Comparison of ENCODE assay signal across 8 cellular contexts in the genomic region with DNA sequence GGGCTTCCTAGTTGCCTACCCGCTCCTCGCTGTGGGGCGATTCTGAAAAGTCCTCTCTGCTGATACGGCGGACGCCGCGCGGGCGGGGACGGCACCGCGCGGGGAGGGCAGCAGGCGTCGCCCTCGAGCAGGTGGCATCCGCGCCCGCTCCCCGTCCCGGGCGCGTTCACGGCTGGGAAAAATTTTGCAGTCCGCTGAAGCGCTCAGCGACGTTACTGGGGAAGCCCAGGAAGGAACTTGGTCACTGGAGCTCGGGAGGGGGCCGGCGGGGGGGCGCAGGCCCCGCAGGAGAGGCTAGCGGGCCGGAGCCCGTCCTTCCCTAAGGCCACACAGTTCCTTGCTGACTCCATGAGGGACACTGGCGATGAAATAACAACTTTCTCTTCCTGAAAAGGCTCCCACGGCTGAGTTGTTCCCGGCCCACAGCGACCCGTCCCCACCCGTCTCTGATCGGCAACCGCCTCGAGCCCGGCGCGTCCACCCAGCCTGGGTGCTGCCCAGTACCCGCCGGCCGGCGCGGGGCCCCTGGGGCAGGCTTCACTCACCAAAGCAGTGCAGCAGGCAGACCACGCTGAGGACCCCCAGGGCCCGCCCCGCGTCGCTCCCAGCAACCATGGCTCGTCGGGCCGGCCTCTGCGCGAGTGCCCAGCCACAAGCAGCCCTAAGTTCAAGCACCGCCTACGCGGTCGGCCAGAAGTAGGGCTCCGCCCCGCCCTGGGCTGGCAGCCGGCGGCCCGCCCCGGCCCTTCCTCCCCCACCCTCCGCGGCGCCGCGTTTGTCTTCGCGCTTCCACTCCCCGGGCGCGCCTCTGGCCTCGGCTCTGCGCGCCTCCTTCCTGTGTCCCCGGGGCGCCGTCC. TPM values are rescaled to one million over a fixed set of nuclear protein-coding genes. Genes with fewer than 3 reads are reported as not detected.
A peak's percentile ranks its signal among the peaks of the same experiment; 100 is the strongest.
DNase-seq lines count a peak whose midpoint lies in the region; TF ChIP-seq lines count a peak whose summit lies in the region.

A gene with protein sequence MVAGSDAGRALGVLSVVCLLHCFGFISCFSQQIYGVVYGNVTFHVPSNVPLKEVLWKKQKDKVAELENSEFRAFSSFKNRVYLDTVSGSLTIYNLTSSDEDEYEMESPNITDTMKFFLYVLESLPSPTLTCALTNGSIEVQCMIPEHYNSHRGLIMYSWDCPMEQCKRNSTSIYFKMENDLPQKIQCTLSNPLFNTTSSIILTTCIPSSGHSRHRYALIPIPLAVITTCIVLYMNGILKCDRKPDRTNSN (minus strand): TSS at position 669 of the 857 bp plus-strand sequence. CDS start 54 bp downstream, at position 615.

- peak within 1 kb of the TSS; percentile 90 for H3K14ac ChIP-seq in trophoblast cell (ENCODE audit: low read length)

- H3K4me3 ChIP-seq in MM.1S (ENCODE audit: low read length) (peak within 1 kb of the TSS; percentile 80), cardiac muscle cell (peak within 1 kb of the TSS; percentile 59), trophoblast cell (ENCODE audit: low read depth, low read length) (peak within 1 kb of the TSS; percentile 80), transverse colon (peak within 1 kb of the TSS; percentile 51 to 83 (median 67))

- peaks cover 11% of the 10 kb centered on the region for H3K79me1 ChIP-seq in trophoblast cell (ENCODE audit: low read length)

- DNase-seq in HCEC 1CT (peak; percentile 79), MM.1S (peak; percentile 78), SW 1271 (lab: John Stamatoyannopoulos, UW) (peak; percentile 53 to 73), cardiac muscle cell (ENCODE audit: low read depth in 1 of 2, low spot score in 1 of 2) (peak; percentile 88 to 92), trophoblast cell (peak; percentile 78 to 84), transverse colon (peak; percentile 93)
- peak; percentile 47 for DNase-seq in activated naive CD8-positive, alpha-beta T cell treated with anti-CD3 and anti-CD28 coated beads, Interleukin-2, amount 50 U/mL, for 16 hours (ENCODE audit: low read depth, low spot score)

- peak within 1 kb of the TSS; percentile 95 for H2BK120ac ChIP-seq in trophoblast cell (ENCODE audit: insufficient read depth, low read length, poor library complexity)

- in situ Hi-C loops in transverse colon (cut with MboI; ENCODE audit: low pct_ligation_motif_present in 1 of 4, low pct_unique_long_range_greater_than_20kb in 1 of 4, low sequenced_read_pairs in 3 of 4): no loop called here

- H2AFZ ChIP-seq in MM.1S (ENCODE audit: low read length): peak within 1 kb of the TSS; percentile 78
- peak within 1 kb of the TSS; percentile 98 for H2AFZ ChIP-seq in trophoblast cell (ENCODE audit: insufficient read depth, low read length, poor library complexity)

- peak within 1 kb of the TSS; percentile 97 for H2BK5ac ChIP-seq in trophoblast cell (ENCODE audit: low read depth, low read length, poor library complexity)

- H2BK12ac ChIP-seq in trophoblast cell (ENCODE audit: low read length): peak within 1 kb of the TSS; percentile 74

- H4K91ac ChIP-seq in trophoblast cell (ENCODE audit: low read depth, low read length): peak within 1 kb of the TSS; percentile 98

- intact Hi-C loops in transverse colon (cut with DNase I; ENCODE audit: low total_unique reads): loop anchor here (10.0 kb wide), 1 partner anchor 484 kb away; no protein-coding TSS in a partner anchor

- no peaks in the 10 kb centered on the region for H3K27me3 ChIP-seq in MM.1S (replicated peaks; ENCODE audit: insufficient read depth, low read length)
- no peaks in the 10 kb centered on the region for H3K27me3 ChIP-seq in cardiac muscle cell
- H3K27me3 ChIP-seq in trophoblast cell (ENCODE audit: insufficient read depth, low read length): no peaks in the 10 kb centered on the region
- no peaks in the 10 kb centered on the region for H3K27me3 ChIP-seq in transverse colon

- H3K9me3 ChIP-seq in MM.1S (replicated peaks; ENCODE audit: insufficient read depth, low read length) (no peaks in the 10 kb centered on the region), cardiac muscle cell (ENCODE audit: low read depth) (no peaks in the 10 kb centered on the region), trophoblast cell (ENCODE audit: insufficient read depth, low read depth, low read length) (no peaks in the 10 kb centered on the region), transverse colon (no peaks in the 10 kb centered on the region)

- H3K9ac ChIP-seq in MM.1S (ENCODE audit: low read length) (peak within 1 kb of the TSS; percentile 88), trophoblast cell (ENCODE audit: low read length) (peak within 1 kb of the TSS; percentile 75)

- H2AK5ac ChIP-seq in trophoblast cell (ENCODE audit: low read length): peak within 1 kb of the TSS; percentile 85

- H3K36me3 ChIP-seq in MM.1S (replicated peaks; ENCODE audit: insufficient read depth, low read length) (no peaks in the 10 kb centered on the region), cardiac muscle cell (no peaks in the 10 kb centered on the region), trophoblast cell (ENCODE audit: control insufficient read depth in 1 of 2, insufficient read depth in 2 of 2, low read length in 2 of 2) (peaks cover 2 to 3% of the 10 kb centered on the region in 2 experiments), transverse colon (no peaks in the 10 kb centered on the region)

- peak within 1 kb of the TSS; percentile 81 for H3K4ac ChIP-seq in trophoblast cell (ENCODE audit: low read depth, low read length)

- H3K4me2 ChIP-seq in MM.1S (ENCODE audit: low read depth, low read length): peak within 1 kb of the TSS; percentile 91
- H3K4me2 ChIP-seq in trophoblast cell (ENCODE audit: low read length): peak within 1 kb of the TSS; percentile 92

- H3F3A ChIP-seq in MM.1S (ENCODE audit: insufficient read depth, low read length): peaks cover 22% of the 10 kb centered on the region

- no peaks in the 10 kb centered on the region for H4K20me1 ChIP-seq in MM.1S (ENCODE audit: insufficient read depth, low read length)

- no CpG with 5 or more reads among the region's 90 CpGs for WGBS in trophoblast cell (ENCODE audit: extremely low coverage, insufficient coverage, insufficient read length)
- WGBS in transverse colon (ENCODE audit: low coverage in 1 of 2), 2 donors: 0% methylated on average over 71 of the region's 90 CpGs; no CpG with 5 or more reads in 1 of the 2 donors

- peak within 1 kb of the TSS; percentile 95 for H4K8ac ChIP-seq in trophoblast cell (ENCODE audit: low read depth, low read length)

- TF ChIP-seq POLR2A in GM10847 (IDR thresholded peaks at IDR 0.05; ENCODE audit: extremely low read depth, insufficient read length) (peak; percentile 87), transverse colon (IDR thresholded peaks at IDR 0.05) (peak; percentile 88)

- H3K23ac ChIP-seq in trophoblast cell (ENCODE audit: low read length): no peak within 1 kb of the TSS

- peak within 1 kb of the TSS; percentile 99 for H3K18ac ChIP-seq in trophoblast cell (ENCODE audit: low read length)

- peak within 1 kb of the TSS; percentile 71 for H4K12ac ChIP-seq in trophoblast cell (ENCODE audit: low read depth, low read length)

- H3K79me2 ChIP-seq in MM.1S (ENCODE audit: low read length) (peaks cover 46% of the 10 kb centered on the region), trophoblast cell (ENCODE audit: control insufficient read depth, insufficient read depth, low read length, poor library complexity) (peaks cover 6% of the 10 kb centered on the region)

- TF ChIP-seq CTCF in MM.1S (IDR thresholded peaks at IDR 0.05; ENCODE audit: low read length): peak; percentile 51
- TF ChIP-seq CTCF in cardiac muscle cell (IDR thresholded peaks at IDR 0.05; ENCODE audit: low read depth, low read length): peak; percentile 52
- peak; percentile 64 to 85 (median 78) for TF ChIP-seq CTCF in transverse colon (IDR thresholded peaks at IDR 0.05)

- H3K4me1 ChIP-seq in MM.1S (ENCODE audit: low read length) (peaks cover 18% of the 10 kb centered on the region; the same call in 1 of the 2 replicates), cardiac muscle cell (ENCODE audit: low read depth) (peaks cover 24% of the 10 kb centered on the region), trophoblast cell (ENCODE audit: control insufficient read depth in 1 of 2, insufficient read depth in 2 of 2, low read length in 2 of 2) (peaks cover 19 to 25% of the 10 kb centered on the region in 2 experiments), transverse colon (peaks cover 0 to 37% (median 19%) of the 10 kb centered on the region in 4 donors)

- no peaks in the 10 kb centered on the region for H3K9me2 ChIP-seq in MM.1S (replicated peaks; ENCODE audit: insufficient read depth, low read length)

- no peak for TF ChIP-seq EP300 in transverse colon (IDR thresholded peaks at IDR 0.05; ENCODE audit: low read depth)

- H3K27ac ChIP-seq in MM.1S (ENCODE audit: low read length): peak within 1 kb of the TSS; percentile 90
- H3K27ac ChIP-seq in cardiac muscle cell: peak within 1 kb of the TSS; percentile 86
- peak within 1 kb of the TSS; percentile 80 for H3K27ac ChIP-seq in trophoblast cell (ENCODE audit: low read depth, low read length)
- peak within 1 kb of the TSS; percentile 96 to 99 (median 98) for H3K27ac ChIP-seq in transverse colon

RNA-seq across cellular contexts. Expression of the gene that starts here (rescaled TPM):
- total RNA-seq in cardiac muscle cell (6.1 and 7.8 TPM in 2 replicates), transverse colon (10 to 100 TPM in 3 of 4 donors, 1 to 10 TPM in 1; 1.8 to 48.7 (median 32.7) TPM)
- polyA plus RNA-seq in cardiac muscle cell: 17.5 and 20.0 TPM in 2 replicates
- polyA plus RNA-seq in trophoblast cell (2013): 13.6 and 14.0 TPM in 2 replicates

Comparison
In these comparisons a context has a peak if more than half of its experiments do, and no peak if none do; other contexts are left out.
1. Peak in every context shown above with its lines: DNase-seq, H3K4me3 ChIP-seq and H3K27ac ChIP-seq.